Comparison of ENCODE assay signal across 23 cellular contexts in the genomic region with DNA sequence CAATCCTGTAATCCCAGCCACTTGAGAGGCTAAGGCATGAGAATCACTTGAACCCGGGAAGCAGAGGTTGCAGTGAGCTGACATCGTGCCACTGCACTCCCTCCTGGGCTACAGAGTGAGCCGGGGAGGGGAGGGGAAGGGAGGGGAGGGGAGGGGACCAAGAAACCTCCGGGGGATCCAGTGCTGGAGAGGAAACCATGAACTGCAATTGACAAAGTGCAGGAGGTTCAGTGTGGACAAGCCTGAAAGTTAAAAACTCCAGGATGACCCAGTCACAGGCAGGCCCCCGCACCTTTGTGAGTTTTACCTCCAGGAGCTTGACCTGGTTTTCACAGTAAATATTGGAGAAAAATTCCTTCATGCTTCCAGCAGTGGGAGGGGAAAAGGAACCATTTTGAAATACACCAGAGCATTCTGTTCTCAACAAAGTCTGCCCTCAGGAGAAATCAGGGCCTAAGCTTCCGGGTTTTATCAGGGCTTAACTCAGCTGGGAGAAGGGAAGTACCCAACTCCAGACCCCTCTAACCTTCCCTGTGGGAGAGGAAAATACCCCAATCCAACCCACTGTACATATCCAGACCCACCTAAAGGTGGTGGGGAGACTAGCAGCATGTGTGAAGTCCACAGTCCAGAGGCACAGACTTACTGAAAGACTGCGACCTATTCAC. TPM values are rescaled to one million over a fixed set of nuclear protein-coding genes. Genes with fewer than 3 reads are reported as not detected.
A peak's percentile ranks its signal among the peaks of the same experiment; 100 is the strongest.
DNase-seq lines count a peak whose midpoint lies in the region; ATAC-seq and TF ChIP-seq lines count a peak whose summit lies in the region.
"Had no signal": no experiment of that assay in that cellular context is flagged by ENCODE, and none has a peak within 500 bp of the region (broad histone marks: within the 10 kb centered on the region; RNA-seq: fewer than 3 reads in every experiment).

No MANE protein-coding gene starts in this region.

- H3K36me3 Mint-ChIP-seq in GM23338 (ENCODE audit: low read depth): no peaks in the 10 kb centered on the region
- no peaks in the 10 kb centered on the region for H3K36me3 Mint-ChIP-seq in activated CD4-positive, alpha-beta T cell treated with anti-CD3 and anti-CD28 coated beads, Interleukin-2, amount 10 ng/mL, durations not matched to agents 24 days and 14 days (ENCODE audit: low read depth)
- no peaks in the 10 kb centered on the region for H3K36me3 Mint-ChIP-seq in naive thymus-derived CD8-positive, alpha-beta T cell
- H3K36me3 Mint-ChIP-seq: activated naive CD8-positive, alpha-beta T cell treated with anti-CD3 and anti-CD28 coated beads, Interleukin-2, amount 10 ng/mL, durations not matched to agents 7 days and 5 days; CD8-positive, alpha-beta memory T cell; stimulated activated effector memory CD8-positive, alpha-beta T cell treated with anti-CD3 and anti-CD28 coated beads, Interleukin-12 subunit alpha, Interleukin-12 subunit beta, amount 100 ng/mL, for 72 hours had no signal

- POLR2A ChIA-PET in naive thymus-derived CD8-positive, alpha-beta T cell (lab: Charles Lee): no interaction called here

- H3K36me3 ChIP-seq in GM23338 (ENCODE audit: insufficient read depth): no peaks in the 10 kb centered on the region
- H3K36me3 ChIP-seq in SK-N-MC (ENCODE audit: insufficient read depth, low read length): no peaks in the 10 kb centered on the region
- no peaks in the 10 kb centered on the region for H3K36me3 ChIP-seq in osteoblast (ENCODE audit: insufficient read depth, low read length)
- H3K36me3 ChIP-seq: SJCRH30, thoracic aorta had no signal

- H3K4me1 Mint-ChIP-seq in GM23338: no peaks in the 10 kb centered on the region
- peaks cover 7% of the 10 kb centered on the region for H3K4me1 Mint-ChIP-seq in activated CD4-positive, alpha-beta T cell treated with anti-CD3 and anti-CD28 coated beads, Interleukin-2, amount 10 ng/mL, durations not matched to agents 24 days and 14 days
- peaks cover 0 to 5% (median 3%) of the 10 kb centered on the region in 4 donors for H3K4me1 Mint-ChIP-seq in naive thymus-derived CD8-positive, alpha-beta T cell

- ATAC-seq in GM23338: peak; percentile 81
- ATAC-seq in naive thymus-derived CD8-positive, alpha-beta T cell: no peak
- ATAC-seq: mucosa of descending colon, right cardiac atrium had no signal

- no peaks in the 10 kb centered on the region; the same call in 2 of the 3 replicates for H3K9me3 Mint-ChIP-seq in GM23338
- H3K9me3 Mint-ChIP-seq in activated CD4-positive, alpha-beta T cell treated with anti-CD3 and anti-CD28 coated beads, Interleukin-2, amount 10 ng/mL, durations not matched to agents 24 days and 14 days: no peaks in the 10 kb centered on the region
- H3K9me3 Mint-ChIP-seq in naive thymus-derived CD8-positive, alpha-beta T cell: peaks cover 0 to 2% (median 0%) of the 10 kb centered on the region in 9 donors
- H3K9me3 Mint-ChIP-seq: activated naive CD8-positive, alpha-beta T cell treated with anti-CD3 and anti-CD28 coated beads, Interleukin-2, amount 10 ng/mL, durations not matched to agents 7 days and 5 days; activated T-helper 1 cell treated with anti-CD3 and anti-CD28 coated beads, Interleukin-12 subunit alpha, Interleukin-12 subunit beta, Interleukin-2, Interleukin-4 antibody, amounts not matched to agents 30 ng/mL and 10 ng/mL and 1 ng/mL, durations not matched to agents 14 hours and 24 hours and 36 hours; CD8-positive, alpha-beta memory T cell; stimulated activated effector memory CD8-positive, alpha-beta T cell treated with anti-CD3 and anti-CD28 coated beads, Interleukin-12 subunit alpha, Interleukin-12 subunit beta, amount 100 ng/mL, for 72 hours; T-helper 2 cell treated with Interferon-gamma antibody and Interleukin-4, amounts not matched to agents 5 μg/mL and 100 μg/mL, for 36 hours had no signal

- H3F3A ChIP-seq in GM23338 (replicated peaks; ENCODE audit: low read depth): 0 out of 2 replicates have a peak, but pooled peaks cover 7% of the 10 kb centered on the region

- H3K9me2 ChIP-seq in GM23338 (ENCODE audit: insufficient read depth): no peaks in the 10 kb centered on the region; the same call in 1 of the 2 replicates

- no peak overlapping the region for H3K27ac ChIP-seq in GM23338 (ENCODE audit: low read depth)
- peak overlapping the region; percentile 3; the same call in 1 of the 2 replicates for H3K27ac ChIP-seq in SK-N-MC
- no peak overlapping the region for H3K27ac ChIP-seq in osteoblast (ENCODE audit: low read depth, low read length)
- H3K27ac ChIP-seq: SJCRH30, thoracic aorta had no signal

- H2AFZ ChIP-seq in GM23338 (no peak overlapping the region), osteoblast (ENCODE audit: low read length) (peak overlapping the region; percentile 25)

- H3K4me3 ChIP-seq in GM23338: no peak overlapping the region
- H3K4me3 ChIP-seq in SK-N-MC: no peak overlapping the region
- no peak overlapping the region for H3K4me3 ChIP-seq in osteoblast (ENCODE audit: insufficient read depth, low read length)
- H3K4me3 ChIP-seq: mucosa of descending colon, SJCRH30, thoracic aorta had no signal

- H3K79me2 ChIP-seq in GM23338 (replicated peaks; ENCODE audit: insufficient read depth) (no peaks in the 10 kb centered on the region), osteoblast (ENCODE audit: insufficient read depth, low read length) (no peaks in the 10 kb centered on the region)

- no peaks in the 10 kb centered on the region for H3K9me3 ChIP-seq in SK-N-MC (ENCODE audit: low read depth, low read length)
- H3K9me3 ChIP-seq in osteoblast (ENCODE audit: low read depth, low read length): no peaks in the 10 kb centered on the region
- H3K9me3 ChIP-seq: mucosa of descending colon, SJCRH30, thoracic aorta had no signal

- TF ChIP-seq CTCF in GM23338 (conservative IDR thresholded peaks at IDR 0.05; ENCODE audit: low read depth in 2 of 2) (no peak), osteoblast (IDR thresholded peaks at IDR 0.05; ENCODE audit: extremely low read depth, low read depth, low read length) (no peak)

- intact Hi-C loops in activated CD4-positive, alpha-beta T cell treated with anti-CD3 and anti-CD28 coated beads, Interleukin-2, amount 10 ng/mL, durations not matched to agents 24 days and 14 days (cut with micrococcal nuclease): no loop called here

- no peaks in the 10 kb centered on the region for H4K20me1 ChIP-seq in GM23338 (replicated peaks; ENCODE audit: insufficient read depth)
- H4K20me1 ChIP-seq in osteoblast (ENCODE audit: insufficient read depth, low read length): no peaks in the 10 kb centered on the region

- peaks cover 9% of the 10 kb centered on the region for H3K27me3 Mint-ChIP-seq in GM23338 (ENCODE audit: insufficient read depth, low read depth, poor library complexity)
- H3K27me3 Mint-ChIP-seq in activated CD4-positive, alpha-beta T cell treated with anti-CD3 and anti-CD28 coated beads, Interleukin-2, amount 10 ng/mL, durations not matched to agents 24 days and 14 days: peaks cover 11% of the 10 kb centered on the region
- H3K27me3 Mint-ChIP-seq in naive thymus-derived CD8-positive, alpha-beta T cell: peaks cover 0 to 2% (median 0%) of the 10 kb centered on the region in 5 donors

- no peak overlapping the region for H3K4me3 Mint-ChIP-seq in GM23338
- no peak overlapping the region for H3K4me3 Mint-ChIP-seq in activated CD4-positive, alpha-beta T cell treated with anti-CD3 and anti-CD28 coated beads, Interleukin-2, amount 10 ng/mL, durations not matched to agents 24 days and 14 days
- no peak overlapping the region for H3K4me3 Mint-ChIP-seq in naive thymus-derived CD8-positive, alpha-beta T cell
- H3K4me3 Mint-ChIP-seq: activated naive CD8-positive, alpha-beta T cell treated with anti-CD3 and anti-CD28 coated beads, Interleukin-2, amount 10 ng/mL, durations not matched to agents 7 days and 5 days; activated T-helper 1 cell treated with anti-CD3 and anti-CD28 coated beads, Interleukin-12 subunit alpha, Interleukin-12 subunit beta, Interleukin-2, Interleukin-4 antibody, amounts not matched to agents 30 ng/mL and 10 ng/mL and 1 ng/mL, durations not matched to agents 14 hours and 24 hours and 36 hours; CD8-positive, alpha-beta memory T cell; stimulated activated effector memory CD8-positive, alpha-beta T cell treated with anti-CD3 and anti-CD28 coated beads, Interleukin-12 subunit alpha, Interleukin-12 subunit beta, amount 100 ng/mL, for 72 hours; T-helper 2 cell treated with Interferon-gamma antibody and Interleukin-4, amounts not matched to agents 5 μg/mL and 100 μg/mL, for 36 hours had no signal

- DNase-seq in GM23338 (ENCODE audit: low spot score): no peak
- DNase-seq in SK-N-MC (ENCODE audit: low read depth, low spot score): no peak
- peak; percentile 20 for DNase-seq in left kidney (ENCODE audit: low read depth, low spot score)
- no peak for DNase-seq in osteoblast (ENCODE audit: insufficient read length, low spot score, missing footprints)
- DNase-seq in activated CD4-positive, alpha-beta T cell treated with anti-CD3 and anti-CD28 coated beads, Interleukin-2, amount 10 ng/mL, durations not matched to agents 24 days and 14 days: no peak
- no peak for DNase-seq in naive thymus-derived CD8-positive, alpha-beta T cell
- no peak for DNase-seq in NCI-H1417 (lab: John Stamatoyannopoulos, UW)
- DNase-seq in activated CD4-positive, alpha-beta T cell treated with anti-CD3 and anti-CD28 coated beads for 48 hours: no peak
- DNase-seq: activated CD4-positive, CD25-positive, alpha-beta regulatory T cell; activated CD8-positive, alpha-beta memory T cell treated with anti-CD3 and anti-CD28 coated beads for 24 hours; activated naive CD8-positive, alpha-beta T cell treated with anti-CD3 and anti-CD28 coated beads, Interleukin-2, amount 10 ng/mL, durations not matched to agents 7 days and 5 days; CD8-positive, alpha-beta memory T cell; Kasumi-1; kidney; mucosa of descending colon; NCI-H1092; NCI-H526 treated with DMSO at 0.1 percent for 48 hours; right cardiac atrium; SJCRH30 had no signal

- 0 out of 2 replicates have a peak, but pooled peaks cover 4% of the 10 kb centered on the region for H3K27me3 ChIP-seq in GM23338 (ENCODE audit: insufficient read depth)
- H3K27me3 ChIP-seq in osteoblast (ENCODE audit: insufficient read depth, low read length): no peaks in the 10 kb centered on the region
- H3K27me3 ChIP-seq: SJCRH30 had no signal

- no peak overlapping the region for H3K4me2 ChIP-seq in GM23338
- H3K4me2 ChIP-seq in osteoblast (ENCODE audit: insufficient read depth, low read length): no peak overlapping the region

- H3K27ac Mint-ChIP-seq in GM23338: no peak overlapping the region
- H3K27ac Mint-ChIP-seq in activated CD4-positive, alpha-beta T cell treated with anti-CD3 and anti-CD28 coated beads, Interleukin-2, amount 10 ng/mL, durations not matched to agents 24 days and 14 days: no peak overlapping the region
- peak overlapping the region in 1 of 10 donors; percentile 4 for H3K27ac Mint-ChIP-seq in naive thymus-derived CD8-positive, alpha-beta T cell
- H3K27ac Mint-ChIP-seq: activated naive CD8-positive, alpha-beta T cell treated with anti-CD3 and anti-CD28 coated beads, Interleukin-2, amount 10 ng/mL, durations not matched to agents 7 days and 5 days; activated T-helper 1 cell treated with anti-CD3 and anti-CD28 coated beads, Interleukin-12 subunit alpha, Interleukin-12 subunit beta, Interleukin-2, Interleukin-4 antibody, amounts not matched to agents 30 ng/mL and 10 ng/mL and 1 ng/mL, durations not matched to agents 14 hours and 24 hours and 36 hours; CD8-positive, alpha-beta memory T cell; stimulated activated effector memory CD8-positive, alpha-beta T cell treated with anti-CD3 and anti-CD28 coated beads, Interleukin-12 subunit alpha, Interleukin-12 subunit beta, amount 100 ng/mL, for 72 hours; T-helper 2 cell treated with Interferon-gamma antibody and Interleukin-4, amounts not matched to agents 5 μg/mL and 100 μg/mL, for 36 hours had no signal

- no peak overlapping the region for H3K9ac ChIP-seq in SK-N-MC (ENCODE audit: insufficient read length)

- H3K4me1 ChIP-seq in GM23338 (ENCODE audit: insufficient read depth) (no peaks in the 10 kb centered on the region), osteoblast (ENCODE audit: insufficient read depth, low read length) (no peaks in the 10 kb centered on the region)

RNA-seq across cellular contexts. Expression of a gene that starts 15.5 kb away (rescaled TPM):
- 32.1 and 36.6 TPM in 2 replicates for total RNA-seq in GM23338 (2014; rRNA removed; shearing (Covaris generic))
- polyA plus RNA-seq in GM23338 (2016; fragmentation: Nextera tagmentation; extraction: Ambion mirVana): 8.3 and 8.5 TPM in 2 replicates
- 14.5 and 15.3 TPM in 2 replicates for total RNA-seq in osteoblast
- 3.8 and 5.3 TPM in 2 replicates for total RNA-seq in activated CD4-positive, alpha-beta T cell treated with anti-CD3 and anti-CD28 coated beads, Interleukin-2, amount 10 ng/mL, durations not matched to agents 24 days and 14 days
- total RNA-seq in naive thymus-derived CD8-positive, alpha-beta T cell: 1 to 10 TPM; 7.2 to 7.4 TPM
- polyA plus RNA-seq in naive thymus-derived CD8-positive, alpha-beta T cell: under 1 TPM; 0.09 to 0.56 (median 0.34) TPM

RNA-seq across cellular contexts. Expression of a gene that starts 29.2 kb away (rescaled TPM):
- 65.5 and 84.7 TPM in 2 replicates for total RNA-seq in GM23338 (2014; rRNA removed; shearing (Covaris generic))
- 9.4 and 12.9 TPM in 2 replicates for polyA plus RNA-seq in GM23338 (2016; fragmentation: Nextera tagmentation; extraction: Ambion mirVana)
- 16.2 and 17.7 TPM in 2 replicates for total RNA-seq in osteoblast
- total RNA-seq in activated CD4-positive, alpha-beta T cell treated with anti-CD3 and anti-CD28 coated beads, Interleukin-2, amount 10 ng/mL, durations not matched to agents 24 days and 14 days: 60.2 and 65.8 TPM in 2 replicates
- 10 to 100 TPM; 11.0 to 13.0 TPM for total RNA-seq in naive thymus-derived CD8-positive, alpha-beta T cell
- polyA plus RNA-seq in naive thymus-derived CD8-positive, alpha-beta T cell: under 1 TPM; 0.47 to 0.66 (median 0.49) TPM

RNA-seq across cellular contexts. Expression of a gene that starts 54.9 kb away (rescaled TPM):
- total RNA-seq in GM23338 (2014; rRNA removed; shearing (Covaris generic)): 42.6 and 45.9 TPM in 2 replicates
- 15.8 and 18.7 TPM in 2 replicates for polyA plus RNA-seq in GM23338 (2016; fragmentation: Nextera tagmentation; extraction: Ambion mirVana)
- total RNA-seq in osteoblast: 13.8 and 14.8 TPM in 2 replicates
- total RNA-seq in activated CD4-positive, alpha-beta T cell treated with anti-CD3 and anti-CD28 coated beads, Interleukin-2, amount 10 ng/mL, durations not matched to agents 24 days and 14 days: 34.2 and 41.0 TPM in 2 replicates
- 10 to 100 TPM; 64.8 to 74.5 TPM for total RNA-seq in naive thymus-derived CD8-positive, alpha-beta T cell
- polyA plus RNA-seq in naive thymus-derived CD8-positive, alpha-beta T cell: 10 to 100 TPM; 37.0 to 57.0 (median 40.3) TPM
